8 cellular contexts compared by ENCODE assay signal in the genomic region with DNA sequence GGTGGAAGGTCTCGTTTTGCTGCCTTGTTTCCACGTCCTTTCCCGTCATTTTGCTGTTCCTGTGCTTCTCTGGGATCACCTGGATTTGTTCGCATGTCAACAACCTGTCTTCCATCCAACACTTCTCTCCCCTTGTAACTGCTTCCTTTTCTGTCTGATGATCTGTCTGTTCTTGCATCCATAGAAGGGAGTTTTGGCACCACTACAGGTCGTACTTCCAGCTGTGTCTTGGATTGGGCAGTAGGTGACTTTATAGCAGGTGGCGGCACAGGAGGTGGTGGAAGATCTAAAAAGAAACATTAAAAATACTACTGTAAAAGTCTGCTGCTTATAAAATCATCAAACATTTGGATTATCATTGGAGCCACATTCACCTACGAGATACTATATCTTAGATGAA.
"Had no signal": no experiment of that assay in that cellular context is flagged by ENCODE, and none has a peak within 500 bp of the region (broad histone marks: within the 10 kb centered on the region; RNA-seq: fewer than 3 reads in every experiment).

No MANE protein-coding gene starts in this region.

- DNase-seq: GM23248, GOT3, H7, H9, HCEC 1CT, HFFc6 had no signal

- H3K9me3 Mint-ChIP-seq: GM23338, H9, HFFc6 had no signal

- ATAC-seq: GM23338, HCT116 had no signal

- H3K4me1 Mint-ChIP-seq: GM23338 had no signal

- H3K4me3 Mint-ChIP-seq: GM23338, H9, HFFc6 had no signal

- H3K27ac Mint-ChIP-seq: GM23338, H9, HFFc6 had no signal
